In genomic region chr6:82205793-82206425, GRCh38 we compare ENCODE assay signal across 11 cellular contexts. TPM values are rescaled to one million over a fixed set of nuclear protein-coding genes. Genes with fewer than 3 reads are reported as not detected.
DNase-seq lines count a peak whose midpoint lies in the region; TF ChIP-seq lines count a peak whose summit lies in the region.
"Had no signal": no experiment of that assay in that cellular context is flagged by ENCODE, and none has a peak within 500 bp of the region (broad histone marks: within the 10 kb centered on the region; RNA-seq: fewer than 3 reads in every experiment).

No MANE protein-coding gene starts in this region.

- in situ Hi-C loops in SK-MEL-5 (cut with HindIII; ENCODE audit: low pct_unique_long_range_greater_than_20kb, low sequenced_read_pairs): no loop called here

- no peak overlapping the region for H3K4me3 Mint-ChIP-seq in nephron progenitor cell

- no peak overlapping the region for H4K8ac ChIP-seq in neuronal stem cell (ENCODE audit: low read depth, low read length)

- H3K27ac ChIP-seq in fibroblast of lung (ENCODE audit: insufficient read depth, low read length) (no peak overlapping the region), neuronal stem cell (replicated peaks; ENCODE audit: low read length) (no peak overlapping the region)
- H3K27ac ChIP-seq: colonic mucosa, HL-60 had no signal

- H3K9me3 Mint-ChIP-seq in nephron progenitor cell: no peaks in the 10 kb centered on the region

- H3K27me3 Mint-ChIP-seq in nephron progenitor cell (ENCODE audit: low read depth, poor library complexity): no peaks in the 10 kb centered on the region

- H3K18ac ChIP-seq in neuronal stem cell (ENCODE audit: low read length): no peak overlapping the region

- no peak overlapping the region for H4K91ac ChIP-seq in neuronal stem cell (ENCODE audit: low read depth, low read length, poor library complexity)

- H3K79me1 ChIP-seq in neuronal stem cell (ENCODE audit: low read depth, low read length): no peaks in the 10 kb centered on the region

- no peak overlapping the region for H3K4ac ChIP-seq in neuronal stem cell (ENCODE audit: low read length)

- DNase-seq in HCEC 1CT: peak; percentile 20
- DNase-seq in SK-MEL-5 (ENCODE audit: low read depth, low spot score): peak; percentile 81
- peak; percentile 6 to 47 for DNase-seq in fibroblast of lung (ENCODE audit: low read depth in 2 of 2)
- DNase-seq in nephron progenitor cell: no peak
- no peak for DNase-seq in NCI-H2196 (lab: John Stamatoyannopoulos, UW; ENCODE audit: unreplicated experiment)
- DNase-seq in CD1c-positive myeloid dendritic cell (ENCODE audit: extremely low spot score): no peak
- DNase-seq in neuronal stem cell (ENCODE audit: low spot score): no peak
- DNase-seq in RPMI8226: no peak
- DNase-seq: colonic mucosa, DMS79 had no signal

- peaks cover 68% of the 10 kb centered on the region for H3K36me3 Mint-ChIP-seq in nephron progenitor cell (ENCODE audit: low read depth)

- H3K23ac ChIP-seq in neuronal stem cell (ENCODE audit: low read depth, low read length, poor library complexity): no peak overlapping the region

- WGBS in neuronal stem cell (ENCODE audit: extremely low coverage in 2 of 2, insufficient read length in 2 of 2, insufficient replicate concordance in 1 of 2), 2 donors: no CpG with 5 or more reads among the region's 1 CpG

- H2BK15ac ChIP-seq in neuronal stem cell (ENCODE audit: low read length): no peak overlapping the region

- no peak overlapping the region for H2BK12ac ChIP-seq in neuronal stem cell (ENCODE audit: low read length)

- H2BK5ac ChIP-seq in neuronal stem cell (ENCODE audit: low read length): no peak overlapping the region

- no peak overlapping the region for H3K4me3 ChIP-seq in fibroblast of lung (replicated peaks in 1 of 4; ENCODE audit: control extremely low read depth in 1 of 4, insufficient read depth in 1 of 4, low read depth in 3 of 4, low read length in 4 of 4)
- H3K4me3 ChIP-seq in neuronal stem cell (ENCODE audit: low read length in 2 of 2): no peak overlapping the region
- H3K4me3 ChIP-seq: colonic mucosa had no signal

- H3K14ac ChIP-seq in neuronal stem cell (ENCODE audit: low read length): no peak overlapping the region

- TF ChIP-seq CTCF in fibroblast of lung (conservative IDR thresholded peaks at IDR 0.05 in 1 of 2, IDR thresholded peaks at IDR 0.05 in 1 of 2; ENCODE audit: low read depth in 1 of 2, low read length in 2 of 2) (no peak), nephron progenitor cell (IDR thresholded peaks at IDR 0.05) (no peak)

- H4K20me1 ChIP-seq in fibroblast of lung (ENCODE audit: control insufficient read depth, extremely low read depth, insufficient read depth, low read length): no peaks in the 10 kb centered on the region

- no peak overlapping the region for H2AK5ac ChIP-seq in neuronal stem cell (ENCODE audit: low read depth, low read length)

- H3K9me3 ChIP-seq in fibroblast of lung (ENCODE audit: control insufficient read depth, insufficient read depth, low read depth, low read length) (no peaks in the 10 kb centered on the region), neuronal stem cell (replicated peaks in 1 of 2; ENCODE audit: control insufficient read depth in 2 of 2, insufficient read depth in 1 of 2, low read depth in 1 of 2, low read length in 2 of 2) (peaks cover 0 to 4% of the 10 kb centered on the region in 2 donors)
- H3K9me3 ChIP-seq: colonic mucosa had no signal

- peaks cover 3% of the 10 kb centered on the region for H3K4me1 ChIP-seq in fibroblast of lung (ENCODE audit: control insufficient read depth, extremely low read depth, insufficient read depth, low read length)
- peaks cover 2 to 3% of the 10 kb centered on the region in 2 donors for H3K4me1 ChIP-seq in neuronal stem cell (ENCODE audit: control insufficient read depth in 2 of 2, insufficient read depth in 1 of 2, low read depth in 1 of 2, low read length in 2 of 2)
- H3K4me1 ChIP-seq: colonic mucosa had no signal

- H3K4me2 ChIP-seq in fibroblast of lung (ENCODE audit: extremely low read depth, insufficient read depth, low read length) (no peak overlapping the region), neuronal stem cell (ENCODE audit: insufficient read depth, low read length, poor library complexity, severe bottlenecking) (no peak overlapping the region)

- H3K9ac ChIP-seq in fibroblast of lung (ENCODE audit: insufficient read depth, low read length): no peak overlapping the region
- no peak overlapping the region for H3K9ac ChIP-seq in neuronal stem cell (ENCODE audit: low read depth, low read length, poor library complexity)

- no peaks in the 10 kb centered on the region for H3K79me2 ChIP-seq in fibroblast of lung (ENCODE audit: control insufficient read depth, insufficient read depth, low read length)

- H3K27ac Mint-ChIP-seq in nephron progenitor cell: peak overlapping the region; percentile 55

- no peak overlapping the region for H2AFZ ChIP-seq in fibroblast of lung (ENCODE audit: low read length)
- no peak overlapping the region for H2AFZ ChIP-seq in neuronal stem cell (ENCODE audit: low read length)

- no peaks in the 10 kb centered on the region for H3K27me3 ChIP-seq in fibroblast of lung (ENCODE audit: control insufficient read depth, insufficient read depth, low read length)
- H3K27me3 ChIP-seq in neuronal stem cell (ENCODE audit: control insufficient read depth in 3 of 3, insufficient read depth in 3 of 3, low read depth in 1 of 3, low read length in 3 of 3): no peaks in the 10 kb centered on the region
- H3K27me3 ChIP-seq: colonic mucosa had no signal

- H3K36me3 ChIP-seq in fibroblast of lung (ENCODE audit: control insufficient read depth, insufficient read depth, low read length) (peaks cover 4% of the 10 kb centered on the region), neuronal stem cell (replicated peaks in 1 of 2; ENCODE audit: control insufficient read depth in 2 of 2, insufficient read depth in 2 of 2, low read length in 2 of 2) (peaks cover 2 to 92% of the 10 kb centered on the region in 2 donors)

- no peak overlapping the region for H2BK120ac ChIP-seq in neuronal stem cell (ENCODE audit: low read depth, low read length)

- H3K4me1 Mint-ChIP-seq in nephron progenitor cell: peaks cover 12% of the 10 kb centered on the region

RNA-seq across cellular contexts. Expression of gene IBTK, which starts 41.6 kb away (rescaled TPM):
- total RNA-seq in SK-MEL-5 (2014; rRNA removed; shearing (Covaris generic)): 35.8 and 38.9 TPM in 2 replicates
- 20.4 and 33.6 TPM in 2 replicates for polyA plus RNA-seq in SK-MEL-5 (2015; cell fraction: cytosol; rRNA removed)
- 58.0 and 67.1 TPM in 2 replicates for polyA plus RNA-seq in SK-MEL-5 (2015; cell fraction: nucleus; rRNA removed)
- total RNA-seq in fibroblast of lung: 51.6 and 66.9 TPM in 2 replicates
- polyA plus RNA-seq in fibroblast of lung: 27.6 and 36.0 TPM in 2 replicates
- polyA plus RNA-seq in fibroblast of lung (2012): 20.6 and 26.2 TPM in 2 replicates
- 8.8 and 10.7 TPM in 2 replicates for polyA minus RNA-seq in fibroblast of lung (ENCODE audit: low replicate concordance)
- polyA plus RNA-seq in neuronal stem cell (2013, experiment 1 of 2): 5.8 TPM
- 6.2 TPM for polyA plus RNA-seq in neuronal stem cell (2013, experiment 2 of 2)

Comparison
In these comparisons a context has a peak if more than half of its experiments do, and no peak if none do; other contexts are left out.
1. DNase-seq: peak in HCEC 1CT (single experiment), SK-MEL-5 (single experiment) and fibroblast of lung (2 of 2); none in nephron progenitor cell (single experiment), NCI-H2196 (single experiment), CD1c-positive myeloid dendritic cell (single experiment), neuronal stem cell (single experiment) and RPMI8226 (single experiment).